1 cellular context compared by ENCODE assay signal in genomic region chr1:243505986-243506689, GRCh38.
TF ChIP-seq lines count a peak whose summit lies in the region.

No MANE protein-coding gene starts in this region.

TF ChIP-seq in HepG2, 621 proteins besides CTCF, POLR2A, EP300 and RAD21 (continued from another document and continues in another):
- 0 out of 2 replicates have a peak, but pooled peaks have one; percentile 39 for TF ChIP-seq ZNF280B (CRISPR knock-in tag; IDR thresholded peaks at IDR 0.05; ENCODE audit: borderline replicate concordance)
- TF ChIP-seq ZFP37 (CRISPR knock-in tag; IDR thresholded peaks at IDR 0.05; ENCODE audit: borderline replicate concordance), result 0 out of 2 replicates have a peak, but pooled peaks have one; percentile 66
- TF ChIP-seq ZNF597 (CRISPR knock-in tag; IDR thresholded peaks at IDR 0.05), result no peak
- peak; percentile 37; the same call in 1 of the 2 replicates for TF ChIP-seq ATF7-NPFF (CRISPR knock-in tag; IDR thresholded peaks at IDR 0.05; ENCODE audit: low read depth)
- TF ChIP-seq MTF1 (CRISPR knock-in tag; IDR thresholded peaks at IDR 0.05), result no peak
- TF ChIP-seq ZNF235 (CRISPR knock-in tag; IDR thresholded peaks at IDR 0.05; ENCODE audit: borderline replicate concordance), result no peak
- peak; percentile 61; the same call in 1 of the 2 replicates for TF ChIP-seq POGK (CRISPR knock-in tag; conservative IDR thresholded peaks at IDR 0.05)
- 0 out of 2 replicates have a peak, but pooled peaks have one; percentile 36 for TF ChIP-seq ZNF609 (CRISPR knock-in tag; IDR thresholded peaks at IDR 0.05; ENCODE audit: borderline replicate concordance)
- TF ChIP-seq ZSCAN21 (CRISPR knock-in tag; IDR thresholded peaks at IDR 0.05; ENCODE audit: borderline replicate concordance), result peak; percentile 77; the same call in 1 of the 2 replicates
- peak; percentile 96 for TF ChIP-seq POGZ (CRISPR knock-in tag; IDR thresholded peaks at IDR 0.05)
- 0 out of 2 replicates have a peak, but pooled peaks have one; percentile 20 for TF ChIP-seq KMT2B (CRISPR knock-in tag; IDR thresholded peaks at IDR 0.05)
- TF ChIP-seq ZNF850 (CRISPR knock-in tag; conservative IDR thresholded peaks at IDR 0.05), result no peak
- 0 out of 2 replicates have a peak, but pooled peaks have one; percentile 37 for TF ChIP-seq KDM4B (CRISPR knock-in tag; IDR thresholded peaks at IDR 0.05)
- TF ChIP-seq HDAC1 (CRISPR knock-in tag; IDR thresholded peaks at IDR 0.05), result peak; percentile 60; the same call in 1 of the 2 replicates
- no peak for TF ChIP-seq SNRNP70 (IDR thresholded peaks at IDR 0.05; ENCODE audit: low read depth, low read length)
- TF ChIP-seq TOE1 (CRISPR knock-in tag; IDR thresholded peaks at IDR 0.05), result no peak
- no peak for TF ChIP-seq ZNF562 (CRISPR knock-in tag; IDR thresholded peaks at IDR 0.05; ENCODE audit: borderline replicate concordance)
- TF ChIP-seq ATF2 (CRISPR knock-in tag; IDR thresholded peaks at IDR 0.05), result peak; percentile 52; the same call in 1 of the 2 replicates
- peak; percentile 69 for TF ChIP-seq GABPB1 (CRISPR knock-in tag; IDR thresholded peaks at IDR 0.05)
- TF ChIP-seq ZNF589 (CRISPR knock-in tag; conservative IDR thresholded peaks at IDR 0.05), result no peak
- TF ChIP-seq ARNT2 (CRISPR knock-in tag; IDR thresholded peaks at IDR 0.05; ENCODE audit: low read depth), result peak; percentile 60; the same call in 1 of the 2 replicates
- no peak for TF ChIP-seq PCBP1 (IDR thresholded peaks at IDR 0.05; ENCODE audit: borderline replicate concordance, low read depth, low read length)
- no peak for TF ChIP-seq POLR2AphosphoS5 (IDR thresholded peaks at IDR 0.05; ENCODE audit: low read depth, low read length)
- peak; percentile 83 for TF ChIP-seq YEATS4 (CRISPR knock-in tag; IDR thresholded peaks at IDR 0.05; ENCODE audit: borderline replicate concordance)
- TF ChIP-seq ZNF143 (CRISPR knock-in tag; IDR thresholded peaks at IDR 0.05), result peak; percentile 43; the same call in 1 of the 2 replicates
- peak in 1 of 2 experiments; percentile 17; a peak in 1 of 4 replicates for TF ChIP-seq MAFK (conservative IDR thresholded peaks at IDR 0.05 in 1 of 2, IDR thresholded peaks at IDR 0.05 in 1 of 2; ENCODE audit: low read length in 2 of 2)
- no peak for TF ChIP-seq CEBPZ (IDR thresholded peaks at IDR 0.05; ENCODE audit: low read length)
- peak; percentile 85 for TF ChIP-seq PITX1 (CRISPR knock-in tag; IDR thresholded peaks at IDR 0.05)
- TF ChIP-seq ZNF280D (CRISPR knock-in tag; IDR thresholded peaks at IDR 0.05), result peak; percentile 38; the same call in 1 of the 2 replicates
- TF ChIP-seq TMF1 (CRISPR knock-in tag; IDR thresholded peaks at IDR 0.05; ENCODE audit: low read depth), result no peak
- peak; percentile 66 for TF ChIP-seq XRCC5 (optimal IDR thresholded peaks at IDR 0.05; ENCODE audit: low read length)
- peak; percentile 70; the same call in 1 of the 2 replicates for TF ChIP-seq RERE (CRISPR knock-in tag; IDR thresholded peaks at IDR 0.05; ENCODE audit: low read depth)
- peak; percentile 89 for TF ChIP-seq SAP130 (CRISPR knock-in tag; IDR thresholded peaks at IDR 0.05; ENCODE audit: low read depth)
